1 cellular context compared by ENCODE assay signal in genomic region chr20:24780648-24781047, GRCh38.
TF ChIP-seq lines count a peak whose summit lies in the region.

No MANE protein-coding gene starts in this region.

TF ChIP-seq in SK-N-SH, 30 proteins besides CTCF, POLR2A, EP300 and RAD21 (continued from another document):
- TF ChIP-seq YY1 (IDR thresholded peaks at IDR 0.05; ENCODE audit: low read depth) (no peak), NFIC (IDR thresholded peaks at IDR 0.05; ENCODE audit: borderline replicate concordance) (no peak), RFX5 (IDR thresholded peaks at IDR 0.05; ENCODE audit: low read length) (no peak), USF2 (IDR thresholded peaks at IDR 0.05; ENCODE audit: borderline replicate concordance, low read depth, low read length) (no peak), IRF3 (IDR thresholded peaks at IDR 0.05; ENCODE audit: low read depth, low read length) (no peak)
